15 cellular contexts compared by ENCODE assay signal in genomic region chr9:18770509-18770908, GRCh38.
DNase-seq lines count a peak whose midpoint lies in the region; ATAC-seq and TF ChIP-seq lines count a peak whose summit lies in the region.
"Had no signal": no experiment of that assay in that cellular context is flagged by ENCODE, and none has a peak within 500 bp of the region (broad histone marks: within the 10 kb centered on the region; RNA-seq: fewer than 3 reads in every experiment).

No MANE protein-coding gene starts in this region.

- H2AK5ac ChIP-seq in neuronal stem cell (ENCODE audit: low read depth, low read length) = no peak overlapping the region

- H3K36me3 ChIP-seq in adipocyte (ENCODE audit: control insufficient read depth, insufficient read depth, low read length, severe bottlenecking) (no peaks in the 10 kb centered on the region), neuronal stem cell (replicated peaks in 1 of 2; ENCODE audit: control insufficient read depth in 2 of 2, insufficient read depth in 2 of 2, low read length in 2 of 2) (no peaks in the 10 kb centered on the region), stomach (no peaks in the 10 kb centered on the region), uterus (no peaks in the 10 kb centered on the region)

- H3K27ac Mint-ChIP-seq in activated CD4-positive, alpha-beta T cell treated with anti-CD3 and anti-CD28 coated beads, Interleukin-2, amount 10 ng/mL, durations not matched to agents 24 days and 14 days = no peak overlapping the region
- H3K27ac Mint-ChIP-seq: CD4-positive, alpha-beta memory T cell had no signal

- TF ChIP-seq EP300 in stomach (IDR thresholded peaks at IDR 0.05) = no peak

- H2BK5ac ChIP-seq in neuronal stem cell (ENCODE audit: low read length) = no peak overlapping the region

- H3K9me3 ChIP-seq in adipocyte (ENCODE audit: control insufficient read depth, low read length) (no peaks in the 10 kb centered on the region), neuronal stem cell (replicated peaks in 1 of 2; ENCODE audit: control insufficient read depth in 2 of 2, insufficient read depth in 1 of 2, low read depth in 1 of 2, low read length in 2 of 2) (no peaks in the 10 kb centered on the region), stomach (no peaks in the 10 kb centered on the region), uterus (no peaks in the 10 kb centered on the region)

- H2BK15ac ChIP-seq in neuronal stem cell (ENCODE audit: low read length) = no peak overlapping the region

- H3K18ac ChIP-seq in neuronal stem cell (ENCODE audit: low read length) = no peak overlapping the region

- H3K4me2 ChIP-seq in neuronal stem cell (ENCODE audit: insufficient read depth, low read length, poor library complexity, severe bottlenecking) = no peak overlapping the region

- TF ChIP-seq POLR2A in stomach (IDR thresholded peaks at IDR 0.05) = no peak
- no peak for TF ChIP-seq POLR2A in uterus (IDR thresholded peaks at IDR 0.05)
- TF ChIP-seq POLR2A in lower leg skin (IDR thresholded peaks at IDR 0.05) = no peak

- H3K4me3 ChIP-seq in adipocyte (ENCODE audit: low read length) (peak overlapping the region; percentile 46), neuronal stem cell (ENCODE audit: low read length in 2 of 2) (no peak overlapping the region), stomach (no peak overlapping the region), uterus (no peak overlapping the region), lower leg skin (ENCODE audit: low read depth, poor library complexity, severe bottlenecking) (no peak overlapping the region)

- H3K4me3 Mint-ChIP-seq in activated CD4-positive, alpha-beta T cell treated with anti-CD3 and anti-CD28 coated beads, Interleukin-2, amount 10 ng/mL, durations not matched to agents 24 days and 14 days = no peak overlapping the region
- H3K4me3 Mint-ChIP-seq: CD4-positive, alpha-beta memory T cell had no signal

- DNase-seq in adipocyte (ENCODE audit: low read depth) (no peak), neuronal stem cell (ENCODE audit: low spot score) (no peak), stomach (no peak), uterus (peak; percentile 60 to 62), lower leg skin (ENCODE audit: low spot score in 2 of 2) (no peak), NCI-H2107 treated with DMSO at 0.1 percent for 48 hours (lab: John Stamatoyannopoulos, UW; ENCODE audit: unreplicated experiment) (no peak)
- DNase-seq in activated CD4-positive, alpha-beta T cell treated with anti-CD3 and anti-CD28 coated beads, Interleukin-2, amount 10 ng/mL, durations not matched to agents 24 days and 14 days = no peak
- DNase-seq: C1 segment of cervical spinal cord; CD4-positive, alpha-beta memory T cell; COR-L47; DMS153; DND-41; H7; HCEC 1CT had no signal

- no peaks in the 10 kb centered on the region for H3K36me3 Mint-ChIP-seq in activated CD4-positive, alpha-beta T cell treated with anti-CD3 and anti-CD28 coated beads, Interleukin-2, amount 10 ng/mL, durations not matched to agents 24 days and 14 days (ENCODE audit: low read depth)
- H3K36me3 Mint-ChIP-seq: CD4-positive, alpha-beta memory T cell had no signal

- intact Hi-C loops in stomach (cut with DNase I; ENCODE audit: low total_unique reads) (no loop called here), uterus (cut with DNase I; ENCODE audit: low total_unique reads) (no loop called here), lower leg skin (cut with DNase I; ENCODE audit: low total_unique reads) (no loop called here)
- intact Hi-C loops in activated CD4-positive, alpha-beta T cell treated with anti-CD3 and anti-CD28 coated beads, Interleukin-2, amount 10 ng/mL, durations not matched to agents 24 days and 14 days (cut with micrococcal nuclease) = no loop called here

- peak overlapping the region; percentile 37 for H2AFZ ChIP-seq in neuronal stem cell (ENCODE audit: low read length)

- H3K4ac ChIP-seq in neuronal stem cell (ENCODE audit: low read length) = no peak overlapping the region

- WGBS in neuronal stem cell (ENCODE audit: extremely low coverage in 2 of 2, insufficient read length in 2 of 2, insufficient replicate concordance in 1 of 2), 2 donors = no CpG with 5 or more reads among the region's 6 CpGs
- WGBS in stomach, 5 donors = 75 to 94% (median 92%) methylated on average over 6 of the region's 6 CpGs
- WGBS in lower leg skin, 2 donors = 80 to 86% methylated on average over 6 of the region's 6 CpGs

- H3K27me3 ChIP-seq in adipocyte (replicated peaks; ENCODE audit: control insufficient read depth, insufficient read depth, low read length) (no peaks in the 10 kb centered on the region), neuronal stem cell (ENCODE audit: control insufficient read depth in 3 of 3, insufficient read depth in 3 of 3, low read depth in 1 of 3, low read length in 3 of 3) (no peaks in the 10 kb centered on the region), stomach (no peaks in the 10 kb centered on the region), uterus (no peaks in the 10 kb centered on the region)

- no peak overlapping the region for H4K91ac ChIP-seq in neuronal stem cell (ENCODE audit: low read depth, low read length, poor library complexity)

- no peaks in the 10 kb centered on the region for H3K4me1 Mint-ChIP-seq in activated CD4-positive, alpha-beta T cell treated with anti-CD3 and anti-CD28 coated beads, Interleukin-2, amount 10 ng/mL, durations not matched to agents 24 days and 14 days
- H3K4me1 Mint-ChIP-seq: CD4-positive, alpha-beta memory T cell had no signal

- no peak overlapping the region for H3K14ac ChIP-seq in neuronal stem cell (ENCODE audit: low read length)

- H3K27ac ChIP-seq in neuronal stem cell (replicated peaks; ENCODE audit: low read length) (no peak overlapping the region), stomach (peak overlapping the region in 3 of 5 donors; percentile 6 to 47 (median 23)), uterus (peak overlapping the region; percentile 73 to 74)

- no peak overlapping the region for H2BK12ac ChIP-seq in neuronal stem cell (ENCODE audit: low read length)

- ATAC-seq in HG03045 (IDR thresholded peaks at IDR 0.05; ENCODE audit: unreplicated experiment) = no peak

- no peak overlapping the region for H4K8ac ChIP-seq in neuronal stem cell (ENCODE audit: low read depth, low read length)

- no peak overlapping the region for H2BK120ac ChIP-seq in neuronal stem cell (ENCODE audit: low read depth, low read length)

- no peaks in the 10 kb centered on the region for H3K79me1 ChIP-seq in neuronal stem cell (ENCODE audit: low read depth, low read length)

- H3K27me3 Mint-ChIP-seq in activated CD4-positive, alpha-beta T cell treated with anti-CD3 and anti-CD28 coated beads, Interleukin-2, amount 10 ng/mL, durations not matched to agents 24 days and 14 days = peaks cover 11% of the 10 kb centered on the region

- peaks cover 19% of the 10 kb centered on the region for H3K4me1 ChIP-seq in adipocyte (ENCODE audit: control insufficient read depth, insufficient read depth, low read length)
- no peaks in the 10 kb centered on the region for H3K4me1 ChIP-seq in neuronal stem cell (ENCODE audit: control insufficient read depth in 2 of 2, insufficient read depth in 1 of 2, low read depth in 1 of 2, low read length in 2 of 2)
- peaks cover 0 to 6% (median 0%) of the 10 kb centered on the region in 4 donors for H3K4me1 ChIP-seq in stomach
- peaks cover 0 to 5% of the 10 kb centered on the region in 2 donors for H3K4me1 ChIP-seq in uterus

- no peak overlapping the region for H3K23ac ChIP-seq in neuronal stem cell (ENCODE audit: low read depth, low read length, poor library complexity)

- H3K9ac ChIP-seq in adipocyte (ENCODE audit: low read length) (no peak overlapping the region), neuronal stem cell (ENCODE audit: low read depth, low read length, poor library complexity) (no peak overlapping the region)

- no peak for TF ChIP-seq CTCF in stomach (IDR thresholded peaks at IDR 0.05)
- TF ChIP-seq CTCF in uterus (IDR thresholded peaks at IDR 0.05) = no peak
- no peak for TF ChIP-seq CTCF in lower leg skin (IDR thresholded peaks at IDR 0.05)

- no peaks in the 10 kb centered on the region for H3K9me3 Mint-ChIP-seq in activated CD4-positive, alpha-beta T cell treated with anti-CD3 and anti-CD28 coated beads, Interleukin-2, amount 10 ng/mL, durations not matched to agents 24 days and 14 days
- H3K9me3 Mint-ChIP-seq: CD4-positive, alpha-beta memory T cell had no signal

Comparison
In these comparisons a context has a peak if more than half of its experiments do, and no peak if none do; other contexts are left out.
1. DNase-seq: peak in uterus (2 of 2); none in adipocyte (single experiment), neuronal stem cell (single experiment), stomach (single experiment), activated CD4-positive, alpha-beta T cell treated with anti-CD3 and anti-CD28 coated beads, Interleukin-2, amount 10 ng/mL, durations not matched to agents 24 days and 14 days (single experiment), lower leg skin (0 of 2) and NCI-H2107 treated with DMSO at 0.1 percent for 48 hours (single experiment).